ENCODE assay signal across 8 cellular contexts in genomic region chr6:25223421-25224052, GRCh38. TPM values are rescaled to one million over a fixed set of nuclear protein-coding genes. Genes with fewer than 3 reads are reported as not detected.
DNase-seq lines count a peak whose midpoint lies in the region; ATAC-seq and TF ChIP-seq lines count a peak whose summit lies in the region.

No MANE protein-coding gene starts in this region.

- H3K9me3 Mint-ChIP-seq in stimulated activated naive CD8-positive, alpha-beta T cell treated with anti-CD3 and anti-CD28 coated beads, Interleukin-15, amount 100 ng/mL, for 72 hours: no peaks in the 10 kb centered on the region

- H3K4me2 ChIP-seq in DOHH2 (ENCODE audit: low read length): peak overlapping the region; percentile 68
- H3K4me2 ChIP-seq in neural cell (ENCODE audit: low read length): no peak overlapping the region

- H3K4me1 ChIP-seq in DOHH2 (ENCODE audit: control insufficient read depth, low read length) (peaks cover 63% of the 10 kb centered on the region), esophagus squamous epithelium (peaks cover 4 to 43% (median 17%) of the 10 kb centered on the region in 3 donors)

- H3K27me3 Mint-ChIP-seq in stimulated activated naive CD8-positive, alpha-beta T cell treated with anti-CD3 and anti-CD28 coated beads, Interleukin-15, amount 100 ng/mL, for 72 hours: no peaks in the 10 kb centered on the region

- H4K20me1 ChIP-seq in DOHH2 (ENCODE audit: control insufficient read depth, insufficient read depth, low read depth, low read length) (no peaks in the 10 kb centered on the region), neural cell (ENCODE audit: insufficient read depth) (no peaks in the 10 kb centered on the region)

- H3K79me2 ChIP-seq in DOHH2 (ENCODE audit: control insufficient read depth, low read length): no peaks in the 10 kb centered on the region
- no peaks in the 10 kb centered on the region for H3K79me2 ChIP-seq in neural cell (replicated peaks; ENCODE audit: insufficient read depth, low read length)

- H3K27me3 ChIP-seq in DOHH2 (ENCODE audit: control insufficient read depth, low read length) (no peaks in the 10 kb centered on the region), esophagus squamous epithelium (peaks cover 0 to 6% (median 0%) of the 10 kb centered on the region in 4 donors), neural cell (ENCODE audit: insufficient read depth, low read depth, low read length) (no peaks in the 10 kb centered on the region)

- no peak for TF ChIP-seq POLR2A in esophagus squamous epithelium (IDR thresholded peaks at IDR 0.05)

- no peaks in the 10 kb centered on the region for H3K9me3 ChIP-seq in DOHH2 (ENCODE audit: control insufficient read depth, insufficient read depth, low read length)
- no peaks in the 10 kb centered on the region for H3K9me3 ChIP-seq in esophagus squamous epithelium
- H3K9me3 ChIP-seq in neural cell (ENCODE audit: low read length): no peaks in the 10 kb centered on the region

- intact Hi-C loops in esophagus squamous epithelium (cut with DNase I): no loop called here
- intact Hi-C loops in posterior vena cava (cut with DNase I): no loop called here

- peak; percentile 96 for TF ChIP-seq RAD21 in neural cell (conservative IDR thresholded peaks at IDR 0.05)

- peak; percentile 62 for ATAC-seq in stimulated activated naive CD8-positive, alpha-beta T cell treated with anti-CD3 and anti-CD28 coated beads, Interleukin-15, amount 100 ng/mL, for 72 hours

- peak overlapping the region; percentile 64 to 87 for H3K4me3 Mint-ChIP-seq in stimulated activated naive CD8-positive, alpha-beta T cell treated with anti-CD3 and anti-CD28 coated beads, Interleukin-15, amount 100 ng/mL, for 72 hours

- peak; percentile 94 for TF ChIP-seq CTCF in DOHH2 (IDR thresholded peaks at IDR 0.05; ENCODE audit: low read depth, low read length, poor library complexity, severe bottlenecking)
- TF ChIP-seq CTCF in esophagus squamous epithelium (IDR thresholded peaks at IDR 0.05): peak; percentile 67 to 91 (median 84)
- peak; percentile 97 for TF ChIP-seq CTCF in neural cell (IDR thresholded peaks at IDR 0.05; ENCODE audit: poor library complexity, severe bottlenecking)

- no peaks in the 10 kb centered on the region for H3F3A ChIP-seq in DOHH2 (ENCODE audit: control insufficient read depth, insufficient read depth)
- H3F3A ChIP-seq in neural cell (ENCODE audit: insufficient read depth, low read length, poor library complexity, severe bottlenecking): no peaks in the 10 kb centered on the region

- peaks cover 19% of the 10 kb centered on the region for H3K4me1 Mint-ChIP-seq in stimulated activated naive CD8-positive, alpha-beta T cell treated with anti-CD3 and anti-CD28 coated beads, Interleukin-15, amount 100 ng/mL, for 72 hours

- H3K36me3 ChIP-seq in DOHH2 (ENCODE audit: control insufficient read depth, low read length): no peaks in the 10 kb centered on the region
- no peaks in the 10 kb centered on the region for H3K36me3 ChIP-seq in esophagus squamous epithelium
- no peaks in the 10 kb centered on the region for H3K36me3 ChIP-seq in neural cell (ENCODE audit: insufficient read depth, low read length)

- WGBS in esophagus squamous epithelium, 2 donors: 3 to 7% methylated on average over 4 of the region's 4 CpGs

- H3K27ac Mint-ChIP-seq in stimulated activated naive CD8-positive, alpha-beta T cell treated with anti-CD3 and anti-CD28 coated beads, Interleukin-15, amount 100 ng/mL, for 72 hours: peak overlapping the region in 1 of 2 donors; percentile 53

- H3K27ac ChIP-seq in DOHH2 (ENCODE audit: low read depth, low read length) (peak overlapping the region; percentile 12; the same call in 1 of the 2 replicates), esophagus squamous epithelium (no peak overlapping the region), neural cell (ENCODE audit: low read length) (no peak overlapping the region)

- peak overlapping the region; percentile 54 for H3K4me3 ChIP-seq in DOHH2 (ENCODE audit: low read length)
- peak overlapping the region; percentile 39 for H3K4me3 ChIP-seq in Jurkat, Clone E6-1 (ENCODE audit: low read length)
- H3K4me3 ChIP-seq in esophagus squamous epithelium: peak overlapping the region in 3 of 4 donors; percentile 17 to 56 (median 23)
- H3K4me3 ChIP-seq in neural cell (ENCODE audit: low read length): no peak overlapping the region

- TF ChIP-seq EP300 in neural cell (conservative IDR thresholded peaks at IDR 0.05; ENCODE audit: poor library complexity, severe bottlenecking): no peak

- DNase-seq in Jurkat, Clone E6-1 (ENCODE audit: low read depth, low spot score): peak; percentile 58
- peak; percentile 43 for DNase-seq in OCI-M2 (lab: John Stamatoyannopoulos, UW; ENCODE audit: unreplicated experiment)
- peak; percentile 45 for DNase-seq in activated T-cell treated with anti-CD3 and anti-CD28 coated beads for 48 hours (ENCODE audit: low read depth)
- no peak for DNase-seq in esophagus squamous epithelium (lab: John Stamatoyannopoulos, UW)
- peak; percentile 43 to 55 for DNase-seq in stimulated activated naive CD8-positive, alpha-beta T cell treated with anti-CD3 and anti-CD28 coated beads, Interleukin-15, amount 100 ng/mL, for 72 hours
- DNase-seq in posterior vena cava (ENCODE audit: low spot score): no peak

- H3K9me2 ChIP-seq in DOHH2 (replicated peaks; ENCODE audit: control insufficient read depth, low read length) (no peaks in the 10 kb centered on the region), neural cell (ENCODE audit: insufficient read depth, low read length) (no peaks in the 10 kb centered on the region)

- no peak overlapping the region for H2AFZ ChIP-seq in neural cell (ENCODE audit: low read depth, low read length)

- no peak overlapping the region for H3K9ac ChIP-seq in neural cell (ENCODE audit: low read length)

TF ChIP-seq in neural cell, 6 proteins besides CTCF, POLR2A, EP300 and RAD21:
- no peak for TF ChIP-seq EZH2 (IDR thresholded peaks at IDR 0.05; ENCODE audit: borderline replicate concordance, insufficient read depth, low read length, poor library complexity, severe bottlenecking)
- TF ChIP-seq SMC3 (conservative IDR thresholded peaks at IDR 0.05; ENCODE audit: poor library complexity): peak; percentile 96

RNA-seq across cellular contexts. Expression of gene CARMIL1, which starts 55.6 kb away (rescaled TPM):
- polyA plus RNA-seq in Jurkat, Clone E6-1 (2012; ENCODE audit: insufficient read depth, insufficient read length): 0.77 TPM
- 10 to 100 TPM in 3 of 4 donors, 1 to 10 TPM in 1; 7.2 to 19.7 (median 18.3) TPM for total RNA-seq in esophagus squamous epithelium
- 5.3 and 5.7 TPM in 2 replicates for polyA plus RNA-seq in neural cell
- 15.8 and 16.2 TPM in 2 replicates for polyA minus RNA-seq in neural cell
- total RNA-seq in posterior vena cava: 10 to 100 TPM; 19.8 to 20.4 TPM

Comparison
In these comparisons a context has a peak if more than half of its experiments do, and no peak if none do; other contexts are left out.
1. DNase-seq: peak in Jurkat, Clone E6-1 (single experiment), OCI-M2 (single experiment), activated T-cell treated with anti-CD3 and anti-CD28 coated beads for 48 hours (single experiment) and stimulated activated naive CD8-positive, alpha-beta T cell treated with anti-CD3 and anti-CD28 coated beads, Interleukin-15, amount 100 ng/mL, for 72 hours (2 of 2); none in esophagus squamous epithelium (single experiment) and posterior vena cava (single experiment).
2. Peak in every context shown above with its lines, with median percentiles within 50 percentile points of each other: CTCF ChIP-seq.